1 cellular context compared by ENCODE assay signal in the genomic region with DNA sequence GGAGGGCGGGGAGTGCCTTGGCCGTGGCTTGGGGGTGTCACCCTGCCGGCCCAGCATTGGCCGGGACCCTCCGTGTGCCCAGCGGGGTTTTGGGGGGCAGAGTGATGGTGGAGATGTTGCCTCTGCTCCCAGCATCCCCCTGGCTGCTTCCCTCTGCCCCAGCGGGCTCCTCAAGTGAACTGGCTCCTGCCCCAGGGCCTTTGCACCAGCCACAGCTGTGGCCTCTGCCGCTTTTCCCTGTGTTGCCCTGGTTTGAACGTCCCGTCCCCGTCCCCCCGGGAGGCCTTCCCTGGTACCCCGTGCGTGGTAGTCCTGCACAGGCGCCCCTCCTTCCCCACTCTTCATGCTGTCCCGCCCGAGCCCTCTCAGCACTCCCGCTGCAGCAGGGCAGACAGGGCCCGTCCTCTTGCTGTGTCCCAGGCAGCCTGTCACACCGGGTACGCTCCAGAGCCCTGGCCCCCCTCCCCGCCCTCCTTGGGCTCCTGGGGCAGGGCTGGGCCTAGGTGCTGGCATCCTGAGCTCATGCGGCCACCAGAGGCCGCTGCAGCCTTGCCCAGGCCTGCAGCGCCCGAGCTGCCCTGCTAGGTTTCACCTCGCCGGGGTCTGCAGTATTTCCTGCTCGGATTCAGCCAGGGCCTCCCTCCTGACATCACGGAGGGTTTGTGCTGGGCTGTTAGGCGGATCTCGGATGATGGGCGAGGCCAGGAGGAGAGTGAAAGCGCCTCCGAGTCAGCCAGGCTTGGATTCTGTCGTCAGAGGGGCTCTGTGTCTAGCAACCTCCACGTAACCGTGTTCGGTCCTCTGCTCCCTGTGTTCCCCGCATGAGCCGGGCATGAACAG.
TF ChIP-seq lines count a peak whose summit lies in the region.

No MANE protein-coding gene starts in this region.

TF ChIP-seq in HepG2, 621 proteins besides CTCF, POLR2A, EP300 and RAD21 (continued from another document and continues in another):
- TF ChIP-seq, protein P1, sequence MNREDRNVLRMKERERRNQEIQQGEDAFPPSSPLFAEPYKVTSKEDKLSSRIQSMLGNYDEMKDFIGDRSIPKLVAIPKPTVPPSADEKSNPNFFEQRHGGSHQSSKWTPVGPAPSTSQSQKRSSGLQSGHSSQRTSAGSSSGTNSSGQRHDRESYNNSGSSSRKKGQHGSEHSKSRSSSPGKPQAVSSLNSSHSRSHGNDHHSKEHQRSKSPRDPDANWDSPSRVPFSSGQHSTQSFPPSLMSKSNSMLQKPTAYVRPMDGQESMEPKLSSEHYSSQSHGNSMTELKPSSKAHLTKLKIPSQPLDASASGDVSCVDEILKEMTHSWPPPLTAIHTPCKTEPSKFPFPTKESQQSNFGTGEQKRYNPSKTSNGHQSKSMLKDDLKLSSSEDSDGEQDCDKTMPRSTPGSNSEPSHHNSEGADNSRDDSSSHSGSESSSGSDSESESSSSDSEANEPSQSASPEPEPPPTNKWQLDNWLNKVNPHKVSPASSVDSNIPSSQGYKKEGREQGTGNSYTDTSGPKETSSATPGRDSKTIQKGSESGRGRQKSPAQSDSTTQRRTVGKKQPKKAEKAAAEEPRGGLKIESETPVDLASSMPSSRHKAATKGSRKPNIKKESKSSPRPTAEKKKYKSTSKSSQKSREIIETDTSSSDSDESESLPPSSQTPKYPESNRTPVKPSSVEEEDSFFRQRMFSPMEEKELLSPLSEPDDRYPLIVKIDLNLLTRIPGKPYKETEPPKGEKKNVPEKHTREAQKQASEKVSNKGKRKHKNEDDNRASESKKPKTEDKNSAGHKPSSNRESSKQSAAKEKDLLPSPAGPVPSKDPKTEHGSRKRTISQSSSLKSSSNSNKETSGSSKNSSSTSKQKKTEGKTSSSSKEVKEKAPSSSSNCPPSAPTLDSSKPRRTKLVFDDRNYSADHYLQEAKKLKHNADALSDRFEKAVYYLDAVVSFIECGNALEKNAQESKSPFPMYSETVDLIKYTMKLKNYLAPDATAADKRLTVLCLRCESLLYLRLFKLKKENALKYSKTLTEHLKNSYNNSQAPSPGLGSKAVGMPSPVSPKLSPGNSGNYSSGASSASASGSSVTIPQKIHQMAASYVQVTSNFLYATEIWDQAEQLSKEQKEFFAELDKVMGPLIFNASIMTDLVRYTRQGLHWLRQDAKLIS (CRISPR knock-in tag; IDR thresholded peaks at IDR 0.05) = no peak
- TF ChIP-seq, protein P2, sequence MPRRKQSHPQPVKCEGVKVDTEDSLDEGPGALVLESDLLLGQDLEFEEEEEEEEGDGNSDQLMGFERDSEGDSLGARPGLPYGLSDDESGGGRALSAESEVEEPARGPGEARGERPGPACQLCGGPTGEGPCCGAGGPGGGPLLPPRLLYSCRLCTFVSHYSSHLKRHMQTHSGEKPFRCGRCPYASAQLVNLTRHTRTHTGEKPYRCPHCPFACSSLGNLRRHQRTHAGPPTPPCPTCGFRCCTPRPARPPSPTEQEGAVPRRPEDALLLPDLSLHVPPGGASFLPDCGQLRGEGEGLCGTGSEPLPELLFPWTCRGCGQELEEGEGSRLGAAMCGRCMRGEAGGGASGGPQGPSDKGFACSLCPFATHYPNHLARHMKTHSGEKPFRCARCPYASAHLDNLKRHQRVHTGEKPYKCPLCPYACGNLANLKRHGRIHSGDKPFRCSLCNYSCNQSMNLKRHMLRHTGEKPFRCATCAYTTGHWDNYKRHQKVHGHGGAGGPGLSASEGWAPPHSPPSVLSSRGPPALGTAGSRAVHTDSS (CRISPR knock-in tag; conservative IDR thresholded peaks at IDR 0.05) = no peak
- TF ChIP-seq SIX1 (CRISPR knock-in tag; IDR thresholded peaks at IDR 0.05; ENCODE audit: borderline replicate concordance) (no peak), FOXJ3 (CRISPR knock-in tag; IDR thresholded peaks at IDR 0.05; ENCODE audit: borderline replicate concordance) (no peak), ZNF781 (CRISPR knock-in tag; IDR thresholded peaks at IDR 0.05; ENCODE audit: borderline replicate concordance, not compliant biosample characterization) (peak; percentile 19), TARDBP (CRISPR knock-in tag; IDR thresholded peaks at IDR 0.05) (no peak), GTF2F1 (IDR thresholded peaks at IDR 0.05; ENCODE audit: low read length) (no peak), ZNF713 (CRISPR knock-in tag; IDR thresholded peaks at IDR 0.05) (no peak), MBNL3 (CRISPR knock-in tag; conservative IDR thresholded peaks at IDR 0.05) (no peak), ZNF282 (IDR thresholded peaks at IDR 0.05; ENCODE audit: partially characterized antibody) (no peak), MAZ (IDR thresholded peaks at IDR 0.05; ENCODE audit: borderline replicate concordance, low read depth, low read length) (no peak), MAZ (CRISPR knock-in tag; IDR thresholded peaks at IDR 0.05; ENCODE audit: low read depth) (0 out of 2 replicates have a peak, but pooled peaks have one; percentile 27)
- TF ChIP-seq, protein P3, sequence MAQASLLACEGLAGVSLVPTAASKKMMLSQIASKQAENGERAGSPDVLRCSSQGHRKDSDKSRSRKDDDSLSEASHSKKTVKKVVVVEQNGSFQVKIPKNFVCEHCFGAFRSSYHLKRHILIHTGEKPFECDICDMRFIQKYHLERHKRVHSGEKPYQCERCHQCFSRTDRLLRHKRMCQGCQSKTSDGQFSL (CRISPR knock-in tag; IDR thresholded peaks at IDR 0.05) = no peak
- TF ChIP-seq, protein P4, sequence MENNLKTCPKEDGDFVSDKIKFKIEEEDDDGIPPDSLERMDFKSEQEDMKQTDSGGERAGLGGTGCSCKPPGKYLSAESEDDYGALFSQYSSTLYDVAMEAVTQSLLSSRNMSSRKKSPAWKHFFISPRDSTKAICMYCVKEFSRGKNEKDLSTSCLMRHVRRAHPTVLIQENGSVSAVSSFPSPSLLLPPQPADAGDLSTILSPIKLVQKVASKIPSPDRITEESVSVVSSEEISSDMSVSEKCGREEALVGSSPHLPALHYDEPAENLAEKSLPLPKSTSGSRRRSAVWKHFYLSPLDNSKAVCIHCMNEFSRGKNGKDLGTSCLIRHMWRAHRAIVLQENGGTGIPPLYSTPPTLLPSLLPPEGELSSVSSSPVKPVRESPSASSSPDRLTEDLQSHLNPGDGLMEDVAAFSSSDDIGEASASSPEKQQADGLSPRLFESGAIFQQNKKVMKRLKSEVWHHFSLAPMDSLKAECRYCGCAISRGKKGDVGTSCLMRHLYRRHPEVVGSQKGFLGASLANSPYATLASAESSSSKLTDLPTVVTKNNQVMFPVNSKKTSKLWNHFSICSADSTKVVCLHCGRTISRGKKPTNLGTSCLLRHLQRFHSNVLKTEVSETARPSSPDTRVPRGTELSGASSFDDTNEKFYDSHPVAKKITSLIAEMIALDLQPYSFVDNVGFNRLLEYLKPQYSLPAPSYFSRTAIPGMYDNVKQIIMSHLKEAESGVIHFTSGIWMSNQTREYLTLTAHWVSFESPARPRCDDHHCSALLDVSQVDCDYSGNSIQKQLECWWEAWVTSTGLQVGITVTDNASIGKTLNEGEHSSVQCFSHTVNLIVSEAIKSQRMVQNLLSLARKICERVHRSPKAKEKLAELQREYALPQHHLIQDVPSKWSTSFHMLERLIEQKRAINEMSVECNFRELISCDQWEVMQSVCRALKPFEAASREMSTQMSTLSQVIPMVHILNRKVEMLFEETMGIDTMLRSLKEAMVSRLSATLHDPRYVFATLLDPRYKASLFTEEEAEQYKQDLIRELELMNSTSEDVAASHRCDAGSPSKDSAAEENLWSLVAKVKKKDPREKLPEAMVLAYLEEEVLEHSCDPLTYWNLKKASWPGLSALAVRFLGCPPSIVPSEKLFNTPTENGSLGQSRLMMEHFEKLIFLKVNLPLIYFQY (CRISPR knock-in tag; IDR thresholded peaks at IDR 0.05; ENCODE audit: borderline replicate concordance) = no peak
- TF ChIP-seq, protein P5, sequence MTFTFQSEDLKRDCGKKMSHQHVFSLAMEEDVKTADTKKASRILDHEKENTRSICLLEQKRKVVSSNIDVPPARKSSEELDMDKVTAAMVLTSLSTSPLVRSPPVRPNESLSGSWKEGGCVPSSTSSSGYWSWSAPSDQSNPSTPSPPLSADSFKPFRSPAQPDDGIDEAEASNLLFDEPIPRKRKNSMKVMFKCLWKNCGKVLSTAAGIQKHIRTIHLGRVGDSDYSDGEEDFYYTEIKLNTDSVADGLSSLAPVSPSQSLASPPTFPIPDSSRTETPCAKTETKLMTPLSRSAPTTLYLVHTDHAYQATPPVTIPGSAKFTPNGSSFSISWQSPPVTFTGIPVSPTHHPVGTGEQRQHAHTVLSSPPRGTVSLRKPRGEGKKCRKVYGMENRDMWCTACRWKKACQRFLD (CRISPR knock-in tag; IDR thresholded peaks at IDR 0.05; ENCODE audit: borderline replicate concordance) = no peak
- TF ChIP-seq, protein P6, sequence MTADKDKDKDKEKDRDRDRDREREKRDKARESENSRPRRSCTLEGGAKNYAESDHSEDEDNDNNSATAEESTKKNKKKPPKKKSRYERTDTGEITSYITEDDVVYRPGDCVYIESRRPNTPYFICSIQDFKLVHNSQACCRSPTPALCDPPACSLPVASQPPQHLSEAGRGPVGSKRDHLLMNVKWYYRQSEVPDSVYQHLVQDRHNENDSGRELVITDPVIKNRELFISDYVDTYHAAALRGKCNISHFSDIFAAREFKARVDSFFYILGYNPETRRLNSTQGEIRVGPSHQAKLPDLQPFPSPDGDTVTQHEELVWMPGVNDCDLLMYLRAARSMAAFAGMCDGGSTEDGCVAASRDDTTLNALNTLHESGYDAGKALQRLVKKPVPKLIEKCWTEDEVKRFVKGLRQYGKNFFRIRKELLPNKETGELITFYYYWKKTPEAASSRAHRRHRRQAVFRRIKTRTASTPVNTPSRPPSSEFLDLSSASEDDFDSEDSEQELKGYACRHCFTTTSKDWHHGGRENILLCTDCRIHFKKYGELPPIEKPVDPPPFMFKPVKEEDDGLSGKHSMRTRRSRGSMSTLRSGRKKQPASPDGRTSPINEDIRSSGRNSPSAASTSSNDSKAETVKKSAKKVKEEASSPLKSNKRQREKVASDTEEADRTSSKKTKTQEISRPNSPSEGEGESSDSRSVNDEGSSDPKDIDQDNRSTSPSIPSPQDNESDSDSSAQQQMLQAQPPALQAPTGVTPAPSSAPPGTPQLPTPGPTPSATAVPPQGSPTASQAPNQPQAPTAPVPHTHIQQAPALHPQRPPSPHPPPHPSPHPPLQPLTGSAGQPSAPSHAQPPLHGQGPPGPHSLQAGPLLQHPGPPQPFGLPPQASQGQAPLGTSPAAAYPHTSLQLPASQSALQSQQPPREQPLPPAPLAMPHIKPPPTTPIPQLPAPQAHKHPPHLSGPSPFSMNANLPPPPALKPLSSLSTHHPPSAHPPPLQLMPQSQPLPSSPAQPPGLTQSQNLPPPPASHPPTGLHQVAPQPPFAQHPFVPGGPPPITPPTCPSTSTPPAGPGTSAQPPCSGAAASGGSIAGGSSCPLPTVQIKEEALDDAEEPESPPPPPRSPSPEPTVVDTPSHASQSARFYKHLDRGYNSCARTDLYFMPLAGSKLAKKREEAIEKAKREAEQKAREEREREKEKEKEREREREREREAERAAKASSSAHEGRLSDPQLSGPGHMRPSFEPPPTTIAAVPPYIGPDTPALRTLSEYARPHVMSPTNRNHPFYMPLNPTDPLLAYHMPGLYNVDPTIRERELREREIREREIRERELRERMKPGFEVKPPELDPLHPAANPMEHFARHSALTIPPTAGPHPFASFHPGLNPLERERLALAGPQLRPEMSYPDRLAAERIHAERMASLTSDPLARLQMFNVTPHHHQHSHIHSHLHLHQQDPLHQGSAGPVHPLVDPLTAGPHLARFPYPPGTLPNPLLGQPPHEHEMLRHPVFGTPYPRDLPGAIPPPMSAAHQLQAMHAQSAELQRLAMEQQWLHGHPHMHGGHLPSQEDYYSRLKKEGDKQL (CRISPR knock-in tag; IDR thresholded peaks at IDR 0.05; ENCODE audit: low read depth) = no peak
- TF ChIP-seq, protein P7, sequence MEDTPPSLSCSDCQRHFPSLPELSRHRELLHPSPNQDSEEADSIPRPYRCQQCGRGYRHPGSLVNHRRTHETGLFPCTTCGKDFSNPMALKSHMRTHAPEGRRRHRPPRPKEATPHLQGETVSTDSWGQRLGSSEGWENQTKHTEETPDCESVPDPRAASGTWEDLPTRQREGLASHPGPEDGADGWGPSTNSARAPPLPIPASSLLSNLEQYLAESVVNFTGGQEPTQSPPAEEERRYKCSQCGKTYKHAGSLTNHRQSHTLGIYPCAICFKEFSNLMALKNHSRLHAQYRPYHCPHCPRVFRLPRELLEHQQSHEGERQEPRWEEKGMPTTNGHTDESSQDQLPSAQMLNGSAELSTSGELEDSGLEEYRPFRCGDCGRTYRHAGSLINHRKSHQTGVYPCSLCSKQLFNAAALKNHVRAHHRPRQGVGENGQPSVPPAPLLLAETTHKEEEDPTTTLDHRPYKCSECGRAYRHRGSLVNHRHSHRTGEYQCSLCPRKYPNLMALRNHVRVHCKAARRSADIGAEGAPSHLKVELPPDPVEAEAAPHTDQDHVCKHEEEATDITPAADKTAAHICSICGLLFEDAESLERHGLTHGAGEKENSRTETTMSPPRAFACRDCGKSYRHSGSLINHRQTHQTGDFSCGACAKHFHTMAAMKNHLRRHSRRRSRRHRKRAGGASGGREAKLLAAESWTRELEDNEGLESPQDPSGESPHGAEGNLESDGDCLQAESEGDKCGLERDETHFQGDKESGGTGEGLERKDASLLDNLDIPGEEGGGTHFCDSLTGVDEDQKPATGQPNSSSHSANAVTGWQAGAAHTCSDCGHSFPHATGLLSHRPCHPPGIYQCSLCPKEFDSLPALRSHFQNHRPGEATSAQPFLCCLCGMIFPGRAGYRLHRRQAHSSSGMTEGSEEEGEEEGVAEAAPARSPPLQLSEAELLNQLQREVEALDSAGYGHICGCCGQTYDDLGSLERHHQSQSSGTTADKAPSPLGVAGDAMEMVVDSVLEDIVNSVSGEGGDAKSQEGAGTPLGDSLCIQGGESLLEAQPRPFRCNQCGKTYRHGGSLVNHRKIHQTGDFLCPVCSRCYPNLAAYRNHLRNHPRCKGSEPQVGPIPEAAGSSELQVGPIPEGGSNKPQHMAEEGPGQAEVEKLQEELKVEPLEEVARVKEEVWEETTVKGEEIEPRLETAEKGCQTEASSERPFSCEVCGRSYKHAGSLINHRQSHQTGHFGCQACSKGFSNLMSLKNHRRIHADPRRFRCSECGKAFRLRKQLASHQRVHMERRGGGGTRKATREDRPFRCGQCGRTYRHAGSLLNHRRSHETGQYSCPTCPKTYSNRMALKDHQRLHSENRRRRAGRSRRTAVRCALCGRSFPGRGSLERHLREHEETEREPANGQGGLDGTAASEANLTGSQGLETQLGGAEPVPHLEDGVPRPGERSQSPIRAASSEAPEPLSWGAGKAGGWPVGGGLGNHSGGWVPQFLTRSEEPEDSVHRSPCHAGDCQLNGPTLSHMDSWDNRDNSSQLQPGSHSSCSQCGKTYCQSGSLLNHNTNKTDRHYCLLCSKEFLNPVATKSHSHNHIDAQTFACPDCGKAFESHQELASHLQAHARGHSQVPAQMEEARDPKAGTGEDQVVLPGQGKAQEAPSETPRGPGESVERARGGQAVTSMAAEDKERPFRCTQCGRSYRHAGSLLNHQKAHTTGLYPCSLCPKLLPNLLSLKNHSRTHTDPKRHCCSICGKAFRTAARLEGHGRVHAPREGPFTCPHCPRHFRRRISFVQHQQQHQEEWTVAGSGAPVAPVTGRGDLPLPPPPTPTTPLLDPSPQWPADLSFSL (CRISPR knock-in tag; IDR thresholded peaks at IDR 0.05) = peak; percentile 55; the same call in 1 of the 2 replicates
- TF ChIP-seq, protein P8, sequence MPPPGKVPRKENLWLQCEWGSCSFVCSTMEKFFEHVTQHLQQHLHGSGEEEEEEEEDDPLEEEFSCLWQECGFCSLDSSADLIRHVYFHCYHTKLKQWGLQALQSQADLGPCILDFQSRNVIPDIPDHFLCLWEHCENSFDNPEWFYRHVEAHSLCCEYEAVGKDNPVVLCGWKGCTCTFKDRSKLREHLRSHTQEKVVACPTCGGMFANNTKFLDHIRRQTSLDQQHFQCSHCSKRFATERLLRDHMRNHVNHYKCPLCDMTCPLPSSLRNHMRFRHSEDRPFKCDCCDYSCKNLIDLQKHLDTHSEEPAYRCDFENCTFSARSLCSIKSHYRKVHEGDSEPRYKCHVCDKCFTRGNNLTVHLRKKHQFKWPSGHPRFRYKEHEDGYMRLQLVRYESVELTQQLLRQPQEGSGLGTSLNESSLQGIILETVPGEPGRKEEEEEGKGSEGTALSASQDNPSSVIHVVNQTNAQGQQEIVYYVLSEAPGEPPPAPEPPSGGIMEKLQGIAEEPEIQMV (CRISPR knock-in tag; IDR thresholded peaks at IDR 0.05; ENCODE audit: low read depth) = no peak
- TF ChIP-seq, protein P9, sequence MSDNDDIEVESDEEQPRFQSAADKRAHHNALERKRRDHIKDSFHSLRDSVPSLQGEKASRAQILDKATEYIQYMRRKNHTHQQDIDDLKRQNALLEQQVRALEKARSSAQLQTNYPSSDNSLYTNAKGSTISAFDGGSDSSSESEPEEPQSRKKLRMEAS (IDR thresholded peaks at IDR 0.05) = no peak
